ENCODE assay signal across 8 cellular contexts in the genomic region with DNA sequence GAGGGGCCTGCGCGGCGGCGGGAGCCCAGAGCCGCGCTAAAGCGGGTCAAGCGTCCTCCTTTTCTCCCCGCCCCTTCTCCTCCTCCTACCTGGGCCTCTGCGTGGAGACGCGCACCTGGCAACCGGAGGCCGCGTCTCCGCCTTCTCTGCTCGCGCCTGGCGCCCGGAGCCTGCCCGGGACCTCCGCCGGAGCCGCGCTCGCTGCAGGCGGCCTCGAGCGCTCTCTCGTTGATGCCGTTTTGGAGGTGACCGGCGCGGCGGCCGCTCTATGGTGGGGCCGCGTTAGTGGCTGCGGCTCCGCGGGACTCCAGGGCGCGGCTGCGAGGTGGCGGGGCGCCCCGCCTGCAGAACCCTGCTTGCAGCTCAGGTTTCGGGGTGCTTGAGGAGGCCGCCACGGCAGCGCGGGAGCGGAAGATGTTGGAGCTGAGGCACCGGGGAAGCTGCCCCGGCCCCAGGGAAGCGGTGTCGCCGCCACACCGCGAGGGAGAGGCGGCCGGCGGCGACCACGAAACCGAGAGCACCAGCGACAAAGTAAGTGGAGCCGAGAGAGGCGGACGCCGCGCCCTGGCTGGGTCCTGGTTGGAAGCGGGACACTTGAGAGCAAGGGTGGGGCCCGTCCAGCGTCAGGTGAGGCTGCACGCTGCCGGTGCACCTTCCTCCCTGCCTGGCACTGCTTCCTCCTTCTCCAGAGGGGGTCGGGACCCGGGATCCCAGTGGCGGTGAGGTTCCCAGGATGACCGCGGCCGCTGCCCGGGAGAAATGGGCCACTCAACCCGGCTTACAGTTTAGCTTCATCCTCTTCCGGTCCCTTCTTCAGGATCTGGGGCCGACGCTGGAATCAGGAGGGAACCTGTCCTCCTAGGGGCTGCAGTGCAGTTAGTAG. TPM values are rescaled to one million over a fixed set of nuclear protein-coding genes. Genes with fewer than 3 reads are reported as not detected.
DNase-seq lines count a peak whose midpoint lies in the region; ATAC-seq and TF ChIP-seq lines count a peak whose summit lies in the region.

CDS1 (plus strand) TSS at position 140 of the 883 bp plus-strand sequence; CDS start at position 415, 275 bp downstream.

- peak; percentile 55 for ATAC-seq in GM21390 (IDR thresholded peaks at IDR 0.05; ENCODE audit: unreplicated experiment)

- peak within 1 kb of the TSS; percentile 80 for H3K4me3 ChIP-seq in HL-60 (replicated peaks; ENCODE audit: insufficient read depth, low read length)
- peak within 1 kb of the TSS; percentile 89 for H3K4me3 ChIP-seq in endocrine pancreas (ENCODE audit: control insufficient read depth, insufficient read depth, low read length)
- peak within 1 kb of the TSS; percentile 67 to 93 (median 72) for H3K4me3 ChIP-seq in transverse colon

- DNase-seq in G401 (ENCODE audit: low spot score), result peak; percentile 40
- DNase-seq in HL-60 (ENCODE audit: low read depth in 1 of 2, low spot score in 1 of 2), result peak in 1 of 2 experiments; percentile 9
- DNase-seq in UCSD-AML1 (lab: John Stamatoyannopoulos, UW; ENCODE audit: unreplicated experiment), result peak; percentile 35
- DNase-seq in mucosa of gallbladder (ENCODE audit: low spot score), result peak; percentile 51
- DNase-seq in transverse colon, result peak; percentile 84
- DNase-seq in central memory CD4-positive, alpha-beta T cell, result no peak

- no peaks in the 10 kb centered on the region for H3K9me3 ChIP-seq in endocrine pancreas (ENCODE audit: control insufficient read depth, low read length)
- H3K9me3 ChIP-seq in transverse colon, result no peaks in the 10 kb centered on the region

- H3K4me1 ChIP-seq in endocrine pancreas (ENCODE audit: control insufficient read depth, insufficient read depth, low read length) (peaks cover 4% of the 10 kb centered on the region), transverse colon (peaks cover 4 to 11% (median 5%) of the 10 kb centered on the region in 4 donors)

- H3K27me3 ChIP-seq in HL-60 (ENCODE audit: insufficient read depth, poor library complexity, severe bottlenecking) (peaks cover 22% of the 10 kb centered on the region), endocrine pancreas (ENCODE audit: control insufficient read depth, insufficient read depth, low read length) (no peaks in the 10 kb centered on the region), transverse colon (peaks cover 4% of the 10 kb centered on the region)

- H3K27ac ChIP-seq in HL-60 (replicated peaks) (no peak within 1 kb of the TSS), transverse colon (peak within 1 kb of the TSS; percentile 86 to 91 (median 90))

- TF ChIP-seq CTCF in HL-60 (IDR thresholded peaks at IDR 0.05; ENCODE audit: insufficient read depth, low read length) (no peak), transverse colon (IDR thresholded peaks at IDR 0.05) (no peak)

- no peaks in the 10 kb centered on the region for H3K36me3 ChIP-seq in endocrine pancreas (ENCODE audit: control insufficient read depth, insufficient read depth, low read length)
- H3K36me3 ChIP-seq in transverse colon, result no peaks in the 10 kb centered on the region

- intact Hi-C loops in transverse colon (cut with DNase I; ENCODE audit: low total_unique reads), result no loop called here

- H3K9ac ChIP-seq in endocrine pancreas (ENCODE audit: control insufficient read depth, insufficient read depth, low read length), result peak within 1 kb of the TSS; percentile 69

- 1% methylated on average over 48 of the region's 88 CpGs; no CpG with 5 or more reads in 1 of the 2 donors for WGBS in transverse colon (ENCODE audit: low coverage in 1 of 2), 2 donors

- TF ChIP-seq POLR2A in transverse colon (IDR thresholded peaks at IDR 0.05), result peak; percentile 76

- no peak for TF ChIP-seq EP300 in transverse colon (IDR thresholded peaks at IDR 0.05; ENCODE audit: low read depth)

- in situ Hi-C loops in G401 (cut with HindIII; ENCODE audit: low sequenced_read_pairs) (no loop called here), transverse colon (cut with MboI; ENCODE audit: low pct_ligation_motif_present in 1 of 4, low pct_unique_long_range_greater_than_20kb in 1 of 4, low sequenced_read_pairs in 3 of 4) (no loop called here)

RNA-seq across cellular contexts. Expression of gene CDS1, which starts in this region (rescaled TPM):
- not detected in 2 replicates for total RNA-seq in G401 (2014; rRNA removed; shearing (Covaris generic))
- total RNA-seq in mucosa of gallbladder (40.2 TPM), transverse colon (10 to 100 TPM; 21.6 to 44.0 (median 34.5) TPM)

Comparison
In these comparisons a context has a peak if more than half of its experiments do, and no peak if none do; other contexts are left out.
1. RNA of gene CDS1 (total RNA-seq): 40.2 TPM in mucosa of gallbladder (single experiment) and 21.6 to 44.0 TPM in transverse colon; not detected in G401; every median in the first group is over 10 times any median in the second.
2. Peak in DNase-seq in G401; RNA of the gene not detected or under 1 TPM.
3. Peak in every context shown above with its lines, with median percentiles within 50 percentile points of each other: H3K4me3 ChIP-seq.